In the genomic region with DNA sequence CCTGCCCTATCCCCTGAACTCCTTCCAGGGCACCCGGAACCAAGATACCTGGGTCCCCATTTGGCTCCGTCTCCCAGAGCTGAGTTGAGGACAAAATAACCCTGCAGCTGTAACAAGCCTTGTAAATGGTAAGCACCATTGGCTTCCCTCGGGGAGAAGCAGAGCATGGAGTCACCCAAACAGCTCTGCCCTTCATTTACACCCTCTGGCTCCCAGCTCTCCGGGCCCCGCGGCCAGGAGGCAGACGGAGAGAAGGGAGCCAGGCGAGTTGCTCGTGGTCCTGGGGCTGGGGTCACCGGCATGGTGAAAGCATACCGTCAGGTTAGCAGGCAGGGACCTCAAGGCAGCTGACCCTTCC, we compare ENCODE assay signal across 8 cellular contexts. TPM values are rescaled to one million over a fixed set of nuclear protein-coding genes. Genes with fewer than 3 reads are reported as not detected.
DNase-seq lines count a peak whose midpoint lies in the region; ATAC-seq, FAIRE-seq and TF ChIP-seq lines count a peak whose summit lies in the region.

No MANE protein-coding gene starts in this region.

- intact Hi-C loops in HCT116 (cut with micrococcal nuclease) (no loop called here), mammary epithelial cell (cut with micrococcal nuclease) (loop anchor here (5.0 kb wide), 1 partner anchor 36 kb away; no protein-coding TSS in a partner anchor)

- in situ Hi-C loops in mammary epithelial cell (cut with MboI; ENCODE audit: low sequenced_read_pairs in 2 of 2) = no loop called here

- no TSS peak for BruUV-seq in HCT116 (replicated peaks; lab: Mats Ljungman, UMichigan)
- TSS peak; percentile 64 for BruUV-seq in mammary epithelial cell (replicated peaks; lab: Mats Ljungman, UMichigan)

- H3K9ac ChIP-seq in HCT116 (ENCODE audit: low read length) (0 out of 2 replicates have a peak overlapping the region, but pooled peaks have one; percentile 44), mammary epithelial cell (ENCODE audit: insufficient read depth, low read length) (peak overlapping the region; percentile 38), mucosa of rectum (ENCODE audit: low read depth in 1 of 2, low read length in 2 of 2) (peak overlapping the region; percentile 81 to 96)

- RAD21 ChIA-PET in HCT116 (lab: Charles Lee; ENCODE audit: low non-redundant PET in 1 of 2, low total read pairs in 2 of 2, uncharacterized antibody in 2 of 2, unreplicated experiment in 2 of 2) = no interaction called here

- POLR2A ChIA-PET in A549 (lab: Yijun Ruan, JAX) = interaction anchor here (1.4 to 2.2 kb wide), 5 partner anchors 9 to 55 kb away, joined by 5 to 29 read pairs (median 10); partner anchors contain the start of genes PRICKLE4 and TOMM6
- POLR2A ChIA-PET in HCT116 (lab: Charles Lee) = interaction anchor here (0.6 kb wide), 1 partner anchor 124 kb away, joined by 3 read pairs; no protein-coding TSS in a partner anchor

- peak overlapping the region; percentile 90 for H3K4me3 ChIP-seq in A549
- peak overlapping the region; percentile 58 to 76 for H3K4me3 ChIP-seq in HCT116 (replicated peaks in 1 of 2; ENCODE audit: low read depth in 1 of 2, low read length in 2 of 2)
- H3K4me3 ChIP-seq in mammary epithelial cell (replicated peaks in 1 of 3; ENCODE audit: insufficient read depth in 1 of 3, low read depth in 2 of 3, low read length in 3 of 3) = peak overlapping the region; percentile 48 to 85 (median 75)
- H3K4me3 ChIP-seq in mucosa of rectum (ENCODE audit: low read length in 2 of 2) = peak overlapping the region; percentile 78 to 82

- dilution Hi-C loops in mammary epithelial cell (cut with HindIII; ENCODE audit: low sequenced_read_pairs) = no loop called here

- H4K20me1 ChIP-seq in HCT116 (ENCODE audit: insufficient read depth) (no peaks in the 10 kb centered on the region), mammary epithelial cell (ENCODE audit: insufficient read depth, low read length) (no peaks in the 10 kb centered on the region)

- H3K9me3 ChIP-seq in A549 = no peaks in the 10 kb centered on the region
- no peaks in the 10 kb centered on the region for H3K9me3 ChIP-seq in HCT116 (ENCODE audit: control insufficient read depth in 1 of 2, insufficient read depth in 1 of 2, low read depth in 1 of 2, low read length in 2 of 2)
- no peaks in the 10 kb centered on the region for H3K9me3 ChIP-seq in mammary epithelial cell (replicated peaks; ENCODE audit: insufficient read depth, low read length)
- no peaks in the 10 kb centered on the region for H3K9me3 ChIP-seq in mucosa of rectum (ENCODE audit: control insufficient read depth in 2 of 2, low read length in 2 of 2)

- FAIRE-seq in A549 (lab: Jason Lieb, UNC) = no peak

- peak overlapping the region; percentile 100 for H3K4me2 ChIP-seq in A549
- peak overlapping the region; percentile 98 for H3K4me2 ChIP-seq in HCT116 (ENCODE audit: low read length)
- H3K4me2 ChIP-seq in mammary epithelial cell (ENCODE audit: insufficient read depth, low read depth, low read length) = peak overlapping the region; percentile 83

- CTCF ChIA-PET in A549 (lab: Yijun Ruan, JAX) = interaction anchor here (1.0 to 6.8 kb wide), 10 partner anchors 10 to 365 kb away, joined by 3 to 65 read pairs (median 10); no protein-coding TSS in a partner anchor
- CTCF ChIA-PET in HCT116 (lab: Charles Lee) = interaction anchor here (0.8 to 2.7 kb wide), 4 partner anchors 20 to 366 kb away, joined by 3 to 19 read pairs (median 10); partner anchors contain the start of gene TOMM6
- CTCF ChIA-PET in mammary epithelial cell (lab: Charles Lee; ENCODE audit: low non-redundant PET) = no interaction called here

- no peaks in the 10 kb centered on the region for H3K27me3 ChIP-seq in HCT116 (ENCODE audit: insufficient read depth, low read length)
- H3K27me3 ChIP-seq in mammary epithelial cell (ENCODE audit: insufficient read depth, low read length) = no peaks in the 10 kb centered on the region
- no peaks in the 10 kb centered on the region for H3K27me3 ChIP-seq in mucosa of rectum (ENCODE audit: control insufficient read depth in 2 of 2, insufficient read depth in 2 of 2, low read length in 2 of 2)

- H2AFZ ChIP-seq in HCT116 (ENCODE audit: low read depth, low read length, poor library complexity, severe bottlenecking) = no peak overlapping the region
- peak overlapping the region; percentile 87 for H2AFZ ChIP-seq in mammary epithelial cell (ENCODE audit: low read depth, low read length)

- H3K4me1 ChIP-seq in A549 (peaks cover 31% of the 10 kb centered on the region), HCT116 (ENCODE audit: control insufficient read depth in 1 of 2, insufficient read depth in 2 of 2, low read length in 2 of 2) (peaks cover 13 to 26% of the 10 kb centered on the region in 2 experiments), mammary epithelial cell (ENCODE audit: insufficient read depth, low read length) (peaks cover 37% of the 10 kb centered on the region), mucosa of rectum (ENCODE audit: control insufficient read depth in 2 of 2, insufficient read depth in 2 of 2, low read length in 2 of 2) (peaks cover 38 to 46% of the 10 kb centered on the region in 2 donors)

- H3K27ac ChIP-seq in A549 (peak overlapping the region; percentile 95 to 99), HCT116 (ENCODE audit: low read depth, low read length) (peak overlapping the region; percentile 75; the same call in 1 of the 2 replicates), mammary epithelial cell (ENCODE audit: insufficient read depth, low read depth, low read length) (peak overlapping the region; percentile 60), mucosa of rectum (ENCODE audit: low read depth in 2 of 2, low read length in 2 of 2) (peak overlapping the region; percentile 93 to 94)

- WGBS in A549 (ENCODE audit: missing lambda C conversion rate) = 37% methylated on average over 10 of the region's 11 CpGs
- 52% methylated on average over 8 of the region's 11 CpGs for WGBS in mammary epithelial cell (ENCODE audit: low coverage, missing lambda C conversion rate)

- TF ChIP-seq EP300 in A549 (IDR thresholded peaks at IDR 0.05) = no peak

- no peaks in the 10 kb centered on the region for H3K36me3 ChIP-seq in HCT116 (ENCODE audit: control insufficient read depth in 1 of 2, insufficient read depth in 2 of 2, low read length in 2 of 2)
- H3K36me3 ChIP-seq in mammary epithelial cell (ENCODE audit: insufficient read depth, low read length) = no peaks in the 10 kb centered on the region
- peaks cover 0 to 5% of the 10 kb centered on the region in 2 donors for H3K36me3 ChIP-seq in mucosa of rectum (ENCODE audit: control insufficient read depth in 2 of 2, insufficient read depth in 2 of 2, low read length in 2 of 2)

- TF ChIP-seq CTCF in A549 (IDR thresholded peaks at IDR 0.05) (no peak), HCT116 (IDR thresholded peaks at IDR 0.05 in 2 of 3, conservative IDR thresholded peaks at IDR 0.05 in 1 of 3; ENCODE audit: borderline replicate concordance in 1 of 3, insufficient read depth in 1 of 3, low read depth in 2 of 3, low read length in 2 of 3) (no peak), mammary epithelial cell (conservative IDR thresholded peaks at IDR 0.05 in 1 of 2, IDR thresholded peaks at IDR 0.05 in 1 of 2; ENCODE audit: extremely low read depth in 1 of 2, insufficient read depth in 1 of 2, low read depth in 1 of 2, low read length in 2 of 2) (no peak)

- no peak for DNase-seq in A549 (ENCODE audit: low read depth in 1 of 2, low spot score in 1 of 2)
- no peak for DNase-seq in HCT116 (ENCODE audit: low read depth, low spot score)
- DNase-seq in mammary epithelial cell = peak; percentile 38
- DNase-seq in NCI-H2029 (lab: John Stamatoyannopoulos, UW) = no peak
- DNase-seq in A172 (ENCODE audit: low spot score) = no peak
- DNase-seq in GM03348 (ENCODE audit: low spot score) = no peak

- TF ChIP-seq RAD21 in A549 (conservative IDR thresholded peaks at IDR 0.05 in 1 of 2, IDR thresholded peaks at IDR 0.05 in 1 of 2) = no peak
- no peak for TF ChIP-seq RAD21 in HCT116 (IDR thresholded peaks at IDR 0.05; ENCODE audit: low read depth)

- no peak for TF ChIP-seq POLR2A in A549 (IDR thresholded peaks at IDR 0.05; ENCODE audit: low read length)
- TF ChIP-seq POLR2A in HCT116 (IDR thresholded peaks at IDR 0.05; ENCODE audit: borderline replicate concordance, extremely low read depth, insufficient read depth, insufficient read length) = no peak

- no peak for ATAC-seq in A549
- ATAC-seq in HCT116 = no peak
- ATAC-seq in GM19467 (IDR thresholded peaks at IDR 0.05; ENCODE audit: unreplicated experiment) = no peak

- H3K79me2 ChIP-seq in HCT116 (ENCODE audit: insufficient read depth, low read length) (no peaks in the 10 kb centered on the region), mammary epithelial cell (ENCODE audit: insufficient read depth, low read length) (peaks cover 41% of the 10 kb centered on the region)

- no peaks in the 10 kb centered on the region for H3K9me2 ChIP-seq in HCT116 (ENCODE audit: insufficient read depth)

RNA-seq across cellular contexts. Expression of gene TFEB, which starts 2.1 kb away (rescaled TPM):
- polyA plus RNA-seq in A549 (2011; rRNA removed) = 2.9 and 3.1 TPM in 2 replicates
- polyA plus RNA-seq in A549 (2012; cell fraction: cytosol; rRNA removed) = 2.8 and 5.0 TPM in 2 replicates
- polyA plus RNA-seq in A549 (2012; cell fraction: nucleus; rRNA removed) = 5.0 and 7.6 TPM in 2 replicates
- 4.3 to 6.1 TPM (median 4.5 TPM) in 3 replicates for polyA plus RNA-seq in A549 (2017; fragmentation: RNase III; extraction: RNeasy Plus Mini Kit Qiagen cat#74134 plus additional on column Dnase treatment)
- polyA minus RNA-seq in A549 (2011; rRNA and poly(A)+ RNA removed) = 5.3 and 9.9 TPM in 2 replicates
- 4.8 TPM for total RNA-seq in HCT116 (2021; ENCODE audit: unreplicated experiment)
- 4.1 and 5.5 TPM in 2 replicates for polyA plus RNA-seq in HCT116 (2012)
- total RNA-seq in mammary epithelial cell = 10 to 100 TPM; 25.9 to 29.0 TPM
- 10.9 TPM for polyA plus RNA-seq in mammary epithelial cell
- 10.8 TPM for polyA minus RNA-seq in mammary epithelial cell
- 6.0 and 9.6 TPM in 2 replicates for total RNA-seq in A172 (2014; rRNA removed; shearing (Covaris generic))

RNA-seq across cellular contexts. Expression of gene PGC, which starts 13.9 kb away (rescaled TPM):
- polyA plus RNA-seq in A549 (2011; rRNA removed) (not detected in 2 replicates), A549 (2017; fragmentation: RNase III; extraction: RNeasy Plus Mini Kit Qiagen cat#74134 plus additional on column Dnase treatment) (not detected in 3 replicates), mammary epithelial cell (not detected)
- polyA plus RNA-seq in A549 (2012; cell fraction: cytosol; rRNA removed) = 0.04 TPM in 1 of 2 replicates, not detected in the other
- polyA plus RNA-seq in A549 (2012; cell fraction: nucleus; rRNA removed) = not detected in 2 replicates
- 0.21 TPM in 1 of 2 replicates, not detected in the other for polyA minus RNA-seq in A549 (2011; rRNA and poly(A)+ RNA removed)
- total RNA-seq in HCT116 (2021; ENCODE audit: unreplicated experiment) (1.2 TPM), mammary epithelial cell (not detected)
- polyA plus RNA-seq in HCT116 (2012) = 0.06 TPM in 1 of 2 replicates, not detected in the other
- not detected for polyA minus RNA-seq in mammary epithelial cell
- total RNA-seq in A172 (2014; rRNA removed; shearing (Covaris generic)) = not detected in 2 replicates

RNA-seq across cellular contexts. Expression of gene FRS3, which starts 46.4 kb away (rescaled TPM):
- 1.9 TPM in 2 replicates for polyA plus RNA-seq in A549 (2011; rRNA removed)
- 4.6 and 5.4 TPM in 2 replicates for polyA plus RNA-seq in A549 (2012; cell fraction: cytosol; rRNA removed)
- 8.7 and 9.2 TPM in 2 replicates for polyA plus RNA-seq in A549 (2012; cell fraction: nucleus; rRNA removed)
- polyA plus RNA-seq in A549 (2017; fragmentation: RNase III; extraction: RNeasy Plus Mini Kit Qiagen cat#74134 plus additional on column Dnase treatment) = 1.7 to 2.0 TPM (median 2.0 TPM) in 3 replicates
- 1.2 and 2.0 TPM in 2 replicates for polyA minus RNA-seq in A549 (2011; rRNA and poly(A)+ RNA removed)
- total RNA-seq in HCT116 (2021; ENCODE audit: unreplicated experiment) = 5.9 TPM
- 6.3 TPM in 2 replicates for polyA plus RNA-seq in HCT116 (2012)
- total RNA-seq in mammary epithelial cell = 1 to 10 TPM; 1.3 to 4.8 TPM
- polyA plus RNA-seq in mammary epithelial cell = 2.2 TPM
- polyA minus RNA-seq in mammary epithelial cell = not detected
- total RNA-seq in A172 (2014; rRNA removed; shearing (Covaris generic)) = 0.72 and 0.81 TPM in 2 replicates

RNA-seq across cellular contexts. Expression of gene PRICKLE4, which starts 47.3 kb away (rescaled TPM):
- polyA plus RNA-seq in A549 (2011; rRNA removed) (0.32 and 0.34 TPM in 2 replicates), A549 (2017; fragmentation: RNase III; extraction: RNeasy Plus Mini Kit Qiagen cat#74134 plus additional on column Dnase treatment) (0.95 to 1.6 TPM (median 1.5 TPM) in 3 replicates), mammary epithelial cell (0.25 TPM)
- 1.1 and 1.9 TPM in 2 replicates for polyA plus RNA-seq in A549 (2012; cell fraction: cytosol; rRNA removed)
- polyA plus RNA-seq in A549 (2012; cell fraction: nucleus; rRNA removed) = 19.2 and 23.2 TPM in 2 replicates
- not detected in 2 replicates for polyA minus RNA-seq in A549 (2011; rRNA and poly(A)+ RNA removed)
- total RNA-seq in HCT116 (2021; ENCODE audit: unreplicated experiment) (2.9 TPM), mammary epithelial cell (1 to 10 TPM; 1.5 to 1.7 TPM)
- polyA plus RNA-seq in HCT116 (2012) = 0.73 and 0.99 TPM in 2 replicates
- not detected for polyA minus RNA-seq in mammary epithelial cell
- total RNA-seq in A172 (2014; rRNA removed; shearing (Covaris generic)) = not detected in 2 replicates

RNA-seq across cellular contexts. Expression of gene TOMM6, which starts 54.2 kb away (rescaled TPM):
- polyA plus RNA-seq in A549 (2011; rRNA removed) = 217 and 262 TPM in 2 replicates
- polyA plus RNA-seq in A549 (2012; cell fraction: cytosol; rRNA removed) = 300 and 345 TPM in 2 replicates
- 92.7 and 202 TPM in 2 replicates for polyA plus RNA-seq in A549 (2012; cell fraction: nucleus; rRNA removed)
- 252 to 261 TPM (median 254 TPM) in 3 replicates for polyA plus RNA-seq in A549 (2017; fragmentation: RNase III; extraction: RNeasy Plus Mini Kit Qiagen cat#74134 plus additional on column Dnase treatment)
- 54.2 and 55.6 TPM in 2 replicates for polyA minus RNA-seq in A549 (2011; rRNA and poly(A)+ RNA removed)
- total RNA-seq in HCT116 (2021; ENCODE audit: unreplicated experiment) = 292 TPM
- 171 and 250 TPM in 2 replicates for polyA plus RNA-seq in HCT116 (2012)
- 100 to 1,000 TPM in 1 of 2 donors, 10 to 100 TPM in 1; 59.7 to 175 TPM for total RNA-seq in mammary epithelial cell
- polyA plus RNA-seq in mammary epithelial cell = 485 TPM
- 153 TPM for polyA minus RNA-seq in mammary epithelial cell
- total RNA-seq in A172 (2014; rRNA removed; shearing (Covaris generic)) = 209 and 224 TPM in 2 replicates

Comparison
In these comparisons a context has a peak if more than half of its experiments do, and no peak if none do; other contexts are left out.
1. H3K9ac ChIP-seq: peak in every context shown above with its lines; median percentile 88 in mucosa of rectum; 44 in HCT116; 38 in mammary epithelial cell.